9 cellular contexts compared by ENCODE assay signal in genomic region chr14:97602438-97603117, GRCh38.
A peak's percentile ranks its signal among the peaks of the same experiment; 100 is the strongest.
DNase-seq lines count a peak whose midpoint lies in the region; ATAC-seq and TF ChIP-seq lines count a peak whose summit lies in the region.
"Had no signal": no experiment of that assay in that cellular context is flagged by ENCODE, and none has a peak within 500 bp of the region (broad histone marks: within the 10 kb centered on the region; RNA-seq: fewer than 3 reads in every experiment).

No MANE protein-coding gene starts in this region.

- H3K9me3 ChIP-seq in heart right ventricle (peaks cover 0 to 13% (median 0%) of the 10 kb centered on the region in 11 donors), left ventricle myocardium inferior (replicated peaks) (peaks cover 9% of the 10 kb centered on the region), upper lobe of left lung (no peaks in the 10 kb centered on the region)

- H3K4me3 ChIP-seq in heart right ventricle, result no peak overlapping the region
- H3K4me3 ChIP-seq in left ventricle myocardium inferior, result no peak overlapping the region
- no peak overlapping the region for H3K4me3 ChIP-seq in upper lobe of left lung

- TF ChIP-seq CTCF in heart right ventricle (IDR thresholded peaks at IDR 0.05) (no peak), left ventricle myocardium inferior (IDR thresholded peaks at IDR 0.05; ENCODE audit: borderline replicate concordance) (no peak), upper lobe of left lung (IDR thresholded peaks at IDR 0.05) (no peak)

- peaks cover 0 to 19% (median 0%) of the 10 kb centered on the region in 9 donors for H3K4me1 ChIP-seq in heart right ventricle
- no peaks in the 10 kb centered on the region for H3K4me1 ChIP-seq in left ventricle myocardium inferior
- H3K4me1 ChIP-seq in upper lobe of left lung, result peaks cover 10 to 14% (median 13%) of the 10 kb centered on the region in 4 donors

- peak in 6 of 8 donors; percentile 20 to 69 (median 58) for ATAC-seq in heart right ventricle
- peak; percentile 31 to 67 for ATAC-seq in upper lobe of left lung (ENCODE audit: low FRiP score in 2 of 2)

- DNase-seq in heart right ventricle, result peak in 1 of 2 donors; percentile 3
- no peak for DNase-seq in left ventricle myocardium inferior
- DNase-seq in activated T-helper 9 cell treated with anti-CD3 and anti-CD28 coated beads, Interleukin-2, amount 50 U/mL, for 16 hours (ENCODE audit: low read depth), result peak; percentile 40
- DNase-seq in stimulated activated CD4-positive, alpha-beta T cell treated with anti-CD3 and anti-CD28 coated beads, Interleukin-12 subunit alpha, Interleukin-12 subunit beta, amount 100 ng/mL, for 4 hours, result peak; percentile 26
- peak in 1 of 2 donors; percentile 34 for DNase-seq in upper lobe of left lung
- DNase-seq in retina, result no peak
- DNase-seq in HT-29 (ENCODE audit: low spot score), result no peak
- DNase-seq in foreskin melanocyte, result no peak

- WGBS in heart right ventricle, 2 donors, result 52 to 58% methylated on average over 13 of the region's 13 CpGs
- 27 to 31% methylated on average over 13 of the region's 13 CpGs for WGBS in upper lobe of left lung, 2 donors

- H3K27me3 ChIP-seq in heart right ventricle (peaks cover 0 to 8% (median 0%) of the 10 kb centered on the region in 7 donors), left ventricle myocardium inferior (ENCODE audit: low read depth) (peaks cover 10% of the 10 kb centered on the region), upper lobe of left lung (no peaks in the 10 kb centered on the region)

- H3K27ac ChIP-seq in heart right ventricle (peak overlapping the region in 1 of 10 donors; percentile 72), left ventricle myocardium inferior (replicated peaks) (no peak overlapping the region), upper lobe of left lung (peak overlapping the region; percentile 27 to 69 (median 50))
- H3K27ac ChIP-seq: VCaP had no signal

- intact Hi-C loops in heart right ventricle (cut with DNase I) (no loop called here), left ventricle myocardium inferior (cut with micrococcal nuclease) (no loop called here)

- no peak for TF ChIP-seq EP300 in upper lobe of left lung (IDR thresholded peaks at IDR 0.05)

- no peak for TF ChIP-seq POLR2A in upper lobe of left lung (IDR thresholded peaks at IDR 0.05)

- H3K36me3 ChIP-seq in heart right ventricle (no peaks in the 10 kb centered on the region), left ventricle myocardium inferior (no peaks in the 10 kb centered on the region), upper lobe of left lung (no peaks in the 10 kb centered on the region)

Comparison
In these comparisons a context has a peak if more than half of its experiments do, and no peak if none do; other contexts are left out.
1. DNase-seq: peak in activated T-helper 9 cell treated with anti-CD3 and anti-CD28 coated beads, Interleukin-2, amount 50 U/mL, for 16 hours (single experiment) and stimulated activated CD4-positive, alpha-beta T cell treated with anti-CD3 and anti-CD28 coated beads, Interleukin-12 subunit alpha, Interleukin-12 subunit beta, amount 100 ng/mL, for 4 hours (single experiment); none in left ventricle myocardium inferior (single experiment), retina (single experiment), HT-29 (single experiment) and foreskin melanocyte (single experiment).